In the genomic region with DNA sequence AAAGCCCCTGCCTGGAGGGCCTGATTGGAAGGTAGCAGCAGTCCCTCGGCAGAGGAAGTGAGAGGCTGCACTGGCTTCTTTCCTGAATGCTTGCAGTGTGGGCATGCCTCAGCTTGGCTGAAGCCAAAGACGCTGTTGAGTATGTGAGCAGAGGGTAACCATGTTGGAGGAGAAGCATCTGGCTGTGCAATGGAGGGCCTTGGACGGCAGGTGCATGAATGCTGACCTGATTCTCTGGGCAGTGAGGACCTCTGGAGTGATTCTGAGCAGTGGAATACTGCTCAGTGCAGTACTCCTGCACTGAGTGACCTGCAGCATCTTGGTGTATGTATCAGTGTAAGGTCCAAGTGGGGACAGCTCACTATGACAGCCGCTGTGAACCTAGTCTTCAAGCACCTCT, we compare ENCODE assay signal across 20 cellular contexts. TPM values are rescaled to one million over a fixed set of nuclear protein-coding genes. Genes with fewer than 3 reads are reported as not detected.
DNase-seq lines count a peak whose midpoint lies in the region; TF ChIP-seq lines count a peak whose summit lies in the region.
"Had no signal": no experiment of that assay in that cellular context is flagged by ENCODE, and none has a peak within 500 bp of the region (broad histone marks: within the 10 kb centered on the region; RNA-seq: fewer than 3 reads in every experiment).

No MANE protein-coding gene starts in this region.

- H4K8ac ChIP-seq in neuronal stem cell (ENCODE audit: low read depth, low read length) = no peak overlapping the region

- H2BK5ac ChIP-seq in neuronal stem cell (ENCODE audit: low read length) = peak overlapping the region; percentile 7

- peak overlapping the region; percentile 51 for H3K18ac ChIP-seq in neuronal stem cell (ENCODE audit: low read length)

- H3K4me2 ChIP-seq in neuronal stem cell (ENCODE audit: insufficient read depth, low read length, poor library complexity, severe bottlenecking) = no peak overlapping the region
- H3K4me2 ChIP-seq: KMS-11 had no signal

- H3K36me3 ChIP-seq in colonic mucosa (no peaks in the 10 kb centered on the region), neuronal stem cell (replicated peaks in 1 of 2; ENCODE audit: control insufficient read depth in 2 of 2, insufficient read depth in 2 of 2, low read length in 2 of 2) (peaks cover 0 to 3% of the 10 kb centered on the region in 2 donors), WERI-Rb-1 (no peaks in the 10 kb centered on the region)

- no peak overlapping the region for H4K91ac ChIP-seq in neuronal stem cell (ENCODE audit: low read depth, low read length, poor library complexity)

- no peak overlapping the region for H3K23ac ChIP-seq in neuronal stem cell (ENCODE audit: low read depth, low read length, poor library complexity)

- H2AFZ ChIP-seq in neuronal stem cell (ENCODE audit: low read length) = no peak overlapping the region

- H3K79me1 ChIP-seq in neuronal stem cell (ENCODE audit: low read depth, low read length) = no peaks in the 10 kb centered on the region

- no peak for TF ChIP-seq CTCF in colonic mucosa (IDR thresholded peaks at IDR 0.05)
- no peak for TF ChIP-seq CTCF in WERI-Rb-1 (IDR thresholded peaks at IDR 0.05; ENCODE audit: low read depth, low read length)

- no peak overlapping the region for H2BK120ac ChIP-seq in neuronal stem cell (ENCODE audit: low read depth, low read length)

- intact Hi-C loops in colonic mucosa (cut with DNase I) = no loop called here

- peaks cover 9% of the 10 kb centered on the region for H3K4me1 ChIP-seq in colonic mucosa
- peaks cover 3 to 33% of the 10 kb centered on the region in 2 donors for H3K4me1 ChIP-seq in neuronal stem cell (ENCODE audit: control insufficient read depth in 2 of 2, insufficient read depth in 1 of 2, low read depth in 1 of 2, low read length in 2 of 2)

- H3K4ac ChIP-seq in neuronal stem cell (ENCODE audit: low read length) = no peak overlapping the region

- no peak overlapping the region for H2BK15ac ChIP-seq in neuronal stem cell (ENCODE audit: low read length)

- WGBS in neuronal stem cell (ENCODE audit: extremely low coverage in 2 of 2, insufficient read length in 2 of 2, insufficient replicate concordance in 1 of 2), 2 donors = no CpG with 5 or more reads among the region's 4 CpGs

- no peak overlapping the region for H2BK12ac ChIP-seq in neuronal stem cell (ENCODE audit: low read length)

- H3K27ac ChIP-seq in colonic mucosa = peak overlapping the region; percentile 80
- H3K27ac ChIP-seq in neuronal stem cell (replicated peaks; ENCODE audit: low read length) = no peak overlapping the region
- no peak overlapping the region for H3K27ac ChIP-seq in WERI-Rb-1
- H3K27ac ChIP-seq: KMS-11 had no signal

- DNase-seq in DMS79 (lab: John Stamatoyannopoulos, UW) (peak; percentile 94), NCI-H1105 (lab: John Stamatoyannopoulos, UW) (peak; percentile 22), colonic mucosa (no peak), neuronal stem cell (ENCODE audit: low spot score) (no peak), WERI-Rb-1 (no peak), RKO (ENCODE audit: low spot score) (no peak)
- DNase-seq in stimulated activated naive CD4-positive, alpha-beta T cell (lab: John Stamatoyannopoulos, UW) = no peak
- DNase-seq: Caco-2; CD4-positive, CD25-positive, alpha-beta regulatory T cell; DMS53; HFFc6; NCI-H1092; NCI-H2171 treated with DMSO at 0.1 percent for 48 hours; NK-92 treated with Interleukin-12 subunit alpha and Interleukin-12 subunit beta, amount 100 ng/mL, for 24 hours; OCI-M1; RPMI8226 had no signal

- H3K9me3 ChIP-seq in colonic mucosa = no peaks in the 10 kb centered on the region
- H3K9me3 ChIP-seq in neuronal stem cell (replicated peaks in 1 of 2; ENCODE audit: control insufficient read depth in 2 of 2, insufficient read depth in 1 of 2, low read depth in 1 of 2, low read length in 2 of 2) = peaks cover 0 to 1% of the 10 kb centered on the region in 2 donors
- peaks cover 10% of the 10 kb centered on the region for H3K9me3 ChIP-seq in WERI-Rb-1 (ENCODE audit: severe bottlenecking)
- H3K9me3 ChIP-seq: Caco-2 had no signal

- H3K14ac ChIP-seq in neuronal stem cell (ENCODE audit: low read length) = no peak overlapping the region

- H3K27me3 ChIP-seq in colonic mucosa = no peaks in the 10 kb centered on the region
- H3K27me3 ChIP-seq in neuronal stem cell (ENCODE audit: control insufficient read depth in 3 of 3, insufficient read depth in 3 of 3, low read depth in 1 of 3, low read length in 3 of 3) = no peaks in the 10 kb centered on the region
- H3K27me3 ChIP-seq in WERI-Rb-1 (ENCODE audit: insufficient read depth, low read depth, severe bottlenecking) = peaks cover 100% of the 10 kb centered on the region

- H3K4me3 ChIP-seq in colonic mucosa = no peak overlapping the region
- no peak overlapping the region for H3K4me3 ChIP-seq in neuronal stem cell (ENCODE audit: low read length in 2 of 2)
- H3K4me3 ChIP-seq in WERI-Rb-1 (ENCODE audit: low read depth, low read length) = no peak overlapping the region

- peak overlapping the region; percentile 44 for H2AK5ac ChIP-seq in neuronal stem cell (ENCODE audit: low read depth, low read length)

- H3K9ac ChIP-seq in colonic mucosa (ENCODE audit: low read depth in 2 of 2, low read length in 2 of 2) (peak overlapping the region in 1 of 2 donors; percentile 42), neuronal stem cell (ENCODE audit: low read depth, low read length, poor library complexity) (no peak overlapping the region)
- H3K9ac ChIP-seq: KMS-11 had no signal

RNA-seq across cellular contexts. Expression of a gene that starts 46.9 kb away (rescaled TPM):
- not detected for total RNA-seq in colonic mucosa
- 12.8 TPM for polyA plus RNA-seq in neuronal stem cell (2013, experiment 1 of 2)
- polyA plus RNA-seq in neuronal stem cell (2013, experiment 2 of 2) = 14.4 TPM
- total RNA-seq: CD4-positive, CD25-positive, alpha-beta regulatory T cell; H4; HFFc6; M059J; NCI-H460 had no signal
- polyA plus RNA-seq: CD4-positive, CD25-positive, alpha-beta regulatory T cell had no signal

Comparison
In these comparisons a context has a peak if more than half of its experiments do, and no peak if none do; other contexts are left out.
1. DNase-seq: peak in DMS79 (single experiment) and NCI-H1105 (single experiment); none in colonic mucosa (single experiment), neuronal stem cell (single experiment), WERI-Rb-1 (single experiment), stimulated activated naive CD4-positive, alpha-beta T cell (0 of 6) and RKO (single experiment).